ENCODE assay signal across 27 cellular contexts in genomic region chr1:227328405-227329019, GRCh38.
"Had no signal": no experiment of that assay in that cellular context is flagged by ENCODE, and none has a peak within 500 bp of the region (broad histone marks: within the 10 kb centered on the region; RNA-seq: fewer than 3 reads in every experiment).

No MANE protein-coding gene starts in this region.

- ATAC-seq: activated CD4-positive, alpha-beta T cell treated with anti-CD3 and anti-CD28 coated beads for 36 hours; activated T-helper 17 cell treated with anti-CD3 and anti-CD28 coated beads, Interleukin-2, amount 50 U/mL, for 72 hours had no signal

- H3K36me3 ChIP-seq: brain microvascular endothelial cell, cardiac muscle cell, Peyer's patch, SJCRH30 had no signal

- H3K27ac ChIP-seq: brain microvascular endothelial cell, cardiac muscle cell, Peyer's patch, RWPE1, SJCRH30, VCaP had no signal

- H3K9me3 ChIP-seq: Peyer's patch, SK-N-SH had no signal

- H3K4me3 ChIP-seq: cardiac muscle cell, Peyer's patch, SJCRH30 had no signal

- H3K4me1 ChIP-seq: Peyer's patch, SJCRH30 had no signal

- DNase-seq: activated CD4-positive, alpha-beta memory T cell treated with anti-CD3 and anti-CD28 coated beads, Interleukin-2, amount 10 ng/mL, durations not matched to agents 7 days and 5 days; activated CD4-positive, alpha-beta T cell treated with anti-CD3 and anti-CD28 coated beads for 36 hours; activated CD4-positive, alpha-beta T cell treated with anti-CD3 and anti-CD28 coated beads, Interleukin-2, amount 50 U/mL, for 1 hour; activated gamma-delta T cell; activated naive CD4-positive, alpha-beta T cell treated with anti-CD3 and anti-CD28 coated beads, Interleukin-2, amount 10 ng/mL, durations not matched to agents 7 days and 5 days; activated naive CD8-positive, alpha-beta T cell treated with anti-CD3 and anti-CD28 coated beads for 36 hours; activated T-cell treated with anti-CD3 and anti-CD28 coated beads for 4 hours; activated T-cell treated with anti-CD3 and anti-CD28 coated beads, Interleukin-2, amount 50 U/mL, for 48 hours; brain microvascular endothelial cell; Kasumi-1; KBM-7; NCI-H1105 treated with DMSO at 0.1 percent for 48 hours; NCI-H1436 treated with DMSO at 0.1 percent for 48 hours; NCI-H1930; NCI-H2107; NCI-H2171 treated with DMSO at 0.1 percent for 48 hours; NCI-H345; NCI-H510A; Peyer's patch; Right ventricle myocardium superior; SJCRH30; SK-N-SH; T-helper 1 cell had no signal

- H3K9ac ChIP-seq: SK-N-SH had no signal

- H3K27me3 ChIP-seq: brain microvascular endothelial cell, cardiac muscle cell, Peyer's patch, SJCRH30 had no signal

- H3K4me2 ChIP-seq: SK-N-SH had no signal
